In the genomic region with DNA sequence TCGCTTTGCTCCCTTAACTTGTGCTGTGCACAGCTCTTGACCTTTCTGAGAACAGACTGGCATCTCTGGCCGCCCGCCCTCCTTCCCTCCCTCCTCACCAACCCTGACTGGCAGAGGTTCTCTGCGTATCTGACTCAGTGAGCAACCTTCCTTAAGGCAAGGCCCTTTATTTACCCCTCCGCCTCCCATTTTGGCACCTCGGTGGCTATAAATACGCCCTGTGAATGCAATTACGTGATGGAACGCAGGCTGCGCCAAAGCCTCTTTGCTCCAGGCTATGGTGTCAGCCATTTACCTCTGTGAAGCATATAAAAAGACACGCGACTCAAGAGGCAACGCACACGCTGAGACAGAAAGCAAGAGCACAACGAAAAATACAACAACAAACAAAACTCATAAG, we compare ENCODE assay signal across 29 cellular contexts.
DNase-seq lines count a peak whose midpoint lies in the region; ATAC-seq and TF ChIP-seq lines count a peak whose summit lies in the region.
"Had no signal": no experiment of that assay in that cellular context is flagged by ENCODE, and none has a peak within 500 bp of the region (broad histone marks: within the 10 kb centered on the region; RNA-seq: fewer than 3 reads in every experiment).

No MANE protein-coding gene starts in this region.

- H3K4me3 Mint-ChIP-seq in progenitor cell of endocrine pancreas (ENCODE audit: low read depth) (no peak overlapping the region), immature natural killer cell (no peak overlapping the region)
- H3K4me3 Mint-ChIP-seq: activated CD4-positive, alpha-beta memory T cell treated with anti-CD3 and anti-CD28 coated beads for 36 hours; activated naive CD8-positive, alpha-beta T cell treated with anti-CD3 and anti-CD28 coated beads, Interleukin-2, amount 10 ng/mL, durations not matched to agents 7 days and 5 days; CD14-positive monocyte; GM23338; mesothelial cell of epicardium; naive B cell; stimulated activated memory B cell treated with anti-CD40 and anti-IgM and Interleukin-4, amounts not matched to agents 10 μg/mL and 1 μg/mL and 100 μg/mL, for 72 hours; T-helper 1 cell treated with Interleukin-12 subunit alpha and Interleukin-12 subunit beta and Interleukin-4 antibody, amounts not matched to agents 30 μg/mL and 1 μg/mL, for 36 hours had no signal

- H3K36me3 Mint-ChIP-seq in progenitor cell of endocrine pancreas (ENCODE audit: insufficient read depth) (no peaks in the 10 kb centered on the region), immature natural killer cell (peaks cover 0 to 4% (median 0%) of the 10 kb centered on the region in 3 donors)
- H3K36me3 Mint-ChIP-seq: activated CD4-positive, alpha-beta memory T cell treated with anti-CD3 and anti-CD28 coated beads for 36 hours; activated naive CD8-positive, alpha-beta T cell treated with anti-CD3 and anti-CD28 coated beads, Interleukin-2, amount 10 ng/mL, durations not matched to agents 7 days and 5 days; CD14-positive monocyte; naive B cell; stimulated activated memory B cell treated with anti-CD40 and anti-IgM and Interleukin-4, amounts not matched to agents 10 μg/mL and 1 μg/mL and 100 μg/mL, for 72 hours had no signal

- TF ChIP-seq EP300 in gastroesophageal sphincter (IDR thresholded peaks at IDR 0.05), result no peak

- H3K9me3 ChIP-seq in gastroesophageal sphincter (peaks cover 0 to 10% (median 0%) of the 10 kb centered on the region in 3 donors), tibial artery (peaks cover 0 to 6% (median 0%) of the 10 kb centered on the region in 3 donors)
- H3K9me3 ChIP-seq: upper lobe of right lung had no signal

- H3K27me3 ChIP-seq in gastroesophageal sphincter, result no peaks in the 10 kb centered on the region
- H3K27me3 ChIP-seq in tibial artery, result no peaks in the 10 kb centered on the region
- H3K27me3 ChIP-seq: left lung, upper lobe of right lung had no signal

- H3K27ac ChIP-seq in RWPE1 (peak overlapping the region; percentile 40), gastroesophageal sphincter (peak overlapping the region; percentile 67 to 87 (median 78)), tibial artery (peak overlapping the region; percentile 61 to 72)
- H3K27ac ChIP-seq: left lung, SK-N-MC, upper lobe of right lung had no signal

- H3K4me3 ChIP-seq in gastroesophageal sphincter, result peak overlapping the region in 1 of 2 donors; percentile 33
- peak overlapping the region in 1 of 2 donors; percentile 14 for H3K4me3 ChIP-seq in tibial artery
- H3K4me3 ChIP-seq: GM23338, left lung, SK-N-MC, upper lobe of right lung had no signal

- CTCF ChIA-PET in RWPE1 (lab: Yijun Ruan, JAX), result no interaction called here

- peak; percentile 61 for ATAC-seq in gastroesophageal sphincter
- ATAC-seq: activated CD4-positive, CD25-positive, alpha-beta regulatory T cell treated with anti-CD3 and anti-CD28 coated beads, Interleukin-2, amount 50 U/mL, for 24 hours; GM23338; left lung; stimulated activated memory B cell treated with anti-CD40 and anti-IgM and Interleukin-4, amounts not matched to agents 10 μg/mL and 1 μg/mL and 100 μg/mL, for 72 hours; upper lobe of right lung had no signal

- no peaks in the 10 kb centered on the region for H3K27me3 Mint-ChIP-seq in progenitor cell of endocrine pancreas
- H3K27me3 Mint-ChIP-seq in immature natural killer cell (ENCODE audit: low read depth in 3 of 3), result no peaks in the 10 kb centered on the region
- H3K27me3 Mint-ChIP-seq: activated CD4-positive, alpha-beta memory T cell treated with anti-CD3 and anti-CD28 coated beads for 36 hours; activated naive CD8-positive, alpha-beta T cell treated with anti-CD3 and anti-CD28 coated beads, Interleukin-2, amount 10 ng/mL, durations not matched to agents 7 days and 5 days; naive B cell; stimulated activated memory B cell treated with anti-CD40 and anti-IgM and Interleukin-4, amounts not matched to agents 10 μg/mL and 1 μg/mL and 100 μg/mL, for 72 hours had no signal

- no peak overlapping the region for H3K27ac Mint-ChIP-seq in progenitor cell of endocrine pancreas
- H3K27ac Mint-ChIP-seq in immature natural killer cell, result no peak overlapping the region
- H3K27ac Mint-ChIP-seq: activated CD4-positive, alpha-beta memory T cell treated with anti-CD3 and anti-CD28 coated beads for 36 hours; activated naive CD8-positive, alpha-beta T cell treated with anti-CD3 and anti-CD28 coated beads, Interleukin-2, amount 10 ng/mL, durations not matched to agents 7 days and 5 days; CD14-positive monocyte; GM23338; mesothelial cell of epicardium; naive B cell; stimulated activated memory B cell treated with anti-CD40 and anti-IgM and Interleukin-4, amounts not matched to agents 10 μg/mL and 1 μg/mL and 100 μg/mL, for 72 hours; T-helper 1 cell treated with Interleukin-12 subunit alpha and Interleukin-12 subunit beta and Interleukin-4 antibody, amounts not matched to agents 30 μg/mL and 1 μg/mL, for 36 hours had no signal

- intact Hi-C loops in tibial artery (cut with DNase I; ENCODE audit: low total_unique reads), result no loop called here

- H3K4me1 Mint-ChIP-seq in progenitor cell of endocrine pancreas (ENCODE audit: low read depth), result no peaks in the 10 kb centered on the region
- H3K4me1 Mint-ChIP-seq in immature natural killer cell, result no peaks in the 10 kb centered on the region
- H3K4me1 Mint-ChIP-seq: activated naive CD8-positive, alpha-beta T cell treated with anti-CD3 and anti-CD28 coated beads, Interleukin-2, amount 10 ng/mL, durations not matched to agents 7 days and 5 days; CD14-positive monocyte; GM23338; mesothelial cell of epicardium; naive B cell; stimulated activated memory B cell treated with anti-CD40 and anti-IgM and Interleukin-4, amounts not matched to agents 10 μg/mL and 1 μg/mL and 100 μg/mL, for 72 hours had no signal

- peaks cover 0 to 13% (median 0%) of the 10 kb centered on the region in 3 donors for H3K4me1 ChIP-seq in gastroesophageal sphincter
- H3K4me1 ChIP-seq in tibial artery, result peaks cover 0 to 21% (median 0%) of the 10 kb centered on the region in 4 donors
- H3K4me1 ChIP-seq: left lung, upper lobe of right lung had no signal

- TF ChIP-seq CTCF in RWPE1 (conservative IDR thresholded peaks at IDR 0.05; ENCODE audit: low read depth) (no peak), gastroesophageal sphincter (IDR thresholded peaks at IDR 0.05) (no peak), tibial artery (IDR thresholded peaks at IDR 0.05) (no peak), progenitor cell of endocrine pancreas (IDR thresholded peaks at IDR 0.05; ENCODE audit: unreplicated experiment) (no peak)

- 91 to 100% methylated on average over 2 to 13 of the region's 15 CpGs for WGBS in gastroesophageal sphincter (ENCODE audit: low coverage in 1 of 2), 2 donors

- H3K36me3 ChIP-seq in gastroesophageal sphincter (no peaks in the 10 kb centered on the region), tibial artery (no peaks in the 10 kb centered on the region)
- H3K36me3 ChIP-seq: left lung, upper lobe of right lung had no signal

- DNase-seq in ELF-1 (ENCODE audit: low read depth, low spot score), result peak; percentile 31
- peak; percentile 46 for DNase-seq in RWPE1 (ENCODE audit: low spot score)
- no peak for DNase-seq in tibial artery
- no peak for DNase-seq in progenitor cell of endocrine pancreas (ENCODE audit: low spot score, unreplicated experiment)
- DNase-seq in immature natural killer cell, result no peak
- DNase-seq in NCI-H1417 treated with DMSO at 0.1 percent for 48 hours (lab: John Stamatoyannopoulos, UW), result no peak
- no peak for DNase-seq in COR-L47 (lab: John Stamatoyannopoulos, UW)
- DNase-seq: activated CD4-positive, alpha-beta memory T cell treated with anti-CD3 and anti-CD28 coated beads for 36 hours; activated naive CD8-positive, alpha-beta T cell treated with anti-CD3 and anti-CD28 coated beads, Interleukin-2, amount 10 ng/mL, durations not matched to agents 7 days and 5 days; effector memory CD4-positive, alpha-beta T cell; Kasumi-1; left lung; naive B cell; NCI-H1092 treated with DMSO at 0.1 percent for 48 hours; NCI-H2081 treated with DMSO at 0.1 percent for 48 hours; NCI-H82; RPMI8226; stimulated activated CD4-positive, alpha-beta T cell treated with anti-CD3 and anti-CD28 coated beads, Interleukin-12 subunit alpha, Interleukin-12 subunit beta, amount 100 ng/mL, for 4 hours; stimulated activated CD4-positive, alpha-beta T cell treated with anti-CD3 and anti-CD28 coated beads, Interleukin-4, amount 100 ng/mL, for 24 hours; substantia nigra; upper lobe of right lung had no signal

- TF ChIP-seq POLR2A in gastroesophageal sphincter (IDR thresholded peaks at IDR 0.05), result no peak

- POLR2A ChIA-PET in RWPE1 (lab: Yijun Ruan, JAX; ENCODE audit: low non-redundant PET), result no interaction called here

- peaks cover 5% of the 10 kb centered on the region for H3K9me3 Mint-ChIP-seq in progenitor cell of endocrine pancreas (ENCODE audit: low read depth)
- peaks cover 3 to 39% (median 18%) of the 10 kb centered on the region in 6 donors for H3K9me3 Mint-ChIP-seq in immature natural killer cell

Comparison
In these comparisons a context has a peak if more than half of its experiments do, and no peak if none do; other contexts are left out.
1. DNase-seq: peak in ELF-1 (single experiment) and RWPE1 (single experiment); none in tibial artery (0 of 2), progenitor cell of endocrine pancreas (single experiment), immature natural killer cell (0 of 3), NCI-H1417 treated with DMSO at 0.1 percent for 48 hours (single experiment) and COR-L47 (single experiment).
2. Peak in every context shown above with its lines, with median percentiles within 50 percentile points of each other: H3K27ac ChIP-seq.